In genomic region chr2:45675130-45675812, GRCh38 we compare ENCODE assay signal across 9 cellular contexts. TPM values are rescaled to one million over a fixed set of nuclear protein-coding genes. Genes with fewer than 3 reads are reported as not detected.
DNase-seq lines count a peak whose midpoint lies in the region; ATAC-seq, FAIRE-seq and TF ChIP-seq lines count a peak whose summit lies in the region.
"Had no signal": no experiment of that assay in that cellular context is flagged by ENCODE, and none has a peak within 500 bp of the region (broad histone marks: within the 10 kb centered on the region; RNA-seq: fewer than 3 reads in every experiment).

No MANE protein-coding gene starts in this region.

- peak; percentile 90 for DNase-seq in DMS79 treated with DMSO at 0.1 percent for 48 hours (lab: John Stamatoyannopoulos, UW)
- no peak for DNase-seq in RCC 7860 (ENCODE audit: low spot score)
- DNase-seq in heart left ventricle, result peak in 4 of 5 donors; percentile 40 to 70 (median 58)
- no peak for DNase-seq in activated CD4-positive, alpha-beta T cell treated with anti-CD3 and anti-CD28 coated beads, Interleukin-2, amount 50 U/mL, for 1 hour
- DNase-seq in CD14-positive monocyte (ENCODE audit: low spot score), result no peak
- no peak for DNase-seq in activated effector memory CD4-positive, alpha-beta T cell treated with anti-CD3 and anti-CD28 coated beads, Interleukin-2, amount 50 U/mL, for 16 hours
- no peak for DNase-seq in activated CD4-positive, CD25-positive, alpha-beta regulatory T cell (lab: John Stamatoyannopoulos, UW)

- H3K27me3 Mint-ChIP-seq in CD14-positive monocyte (ENCODE audit: low read depth in 3 of 3), result no peaks in the 10 kb centered on the region
- H3K27me3 Mint-ChIP-seq: stimulated activated naive CD8-positive, alpha-beta T cell treated with anti-CD3 and anti-CD28 coated beads, Interleukin-15, Interleukin-2, amounts not matched to agents 100 ng/mL and 50 ng/mL, for 24 hours had no signal

- H3K27ac Mint-ChIP-seq in CD14-positive monocyte, result peak overlapping the region in 2 of 7 donors; percentile 1 to 70
- H3K27ac Mint-ChIP-seq: stimulated activated naive CD8-positive, alpha-beta T cell treated with anti-CD3 and anti-CD28 coated beads, Interleukin-15, Interleukin-2, amounts not matched to agents 100 ng/mL and 50 ng/mL, for 24 hours had no signal

- H3K27me3 ChIP-seq in heart left ventricle, result no peaks in the 10 kb centered on the region
- H3K27me3 ChIP-seq in rectal smooth muscle tissue (ENCODE audit: control insufficient read depth, insufficient read depth, low read length), result no peaks in the 10 kb centered on the region

- TF ChIP-seq POLR2A in heart left ventricle (IDR thresholded peaks at IDR 0.05), result no peak

- H3K36me3 ChIP-seq in heart left ventricle, result no peaks in the 10 kb centered on the region
- H3K36me3 ChIP-seq in rectal smooth muscle tissue (ENCODE audit: control insufficient read depth, insufficient read depth, low read length), result no peaks in the 10 kb centered on the region

- H3K4me1 ChIP-seq in heart left ventricle (peaks cover 0 to 31% (median 23%) of the 10 kb centered on the region in 12 donors), rectal smooth muscle tissue (ENCODE audit: control insufficient read depth, insufficient read depth, low read length) (peaks cover 19% of the 10 kb centered on the region)

- TF ChIP-seq CTCF in heart left ventricle (IDR thresholded peaks at IDR 0.05), result no peak
- no peak for TF ChIP-seq CTCF in CD14-positive monocyte (IDR thresholded peaks at IDR 0.05)

- FAIRE-seq in RCC 7860 (lab: Jason Lieb, UNC), result peak; percentile 70

- no peak overlapping the region for H3K9ac ChIP-seq in rectal smooth muscle tissue (ENCODE audit: low read length)

- H3K27ac ChIP-seq in heart left ventricle, result peak overlapping the region in 7 of 12 donors; percentile 24 to 68 (median 52)
- H3K27ac ChIP-seq in rectal smooth muscle tissue (ENCODE audit: low read depth, low read length), result peak overlapping the region; percentile 16

- H3K4me3 Mint-ChIP-seq in CD14-positive monocyte, result no peak overlapping the region
- H3K4me3 Mint-ChIP-seq: stimulated activated naive CD8-positive, alpha-beta T cell treated with anti-CD3 and anti-CD28 coated beads, Interleukin-15, Interleukin-2, amounts not matched to agents 100 ng/mL and 50 ng/mL, for 24 hours had no signal

- H3K4me1 Mint-ChIP-seq in CD14-positive monocyte, result peaks cover 17% of the 10 kb centered on the region

- no peaks in the 10 kb centered on the region for H3K9me3 Mint-ChIP-seq in CD14-positive monocyte

- no peak overlapping the region for H3K4me3 ChIP-seq in heart left ventricle
- H3K4me3 ChIP-seq in rectal smooth muscle tissue (ENCODE audit: low read length), result no peak overlapping the region

- ATAC-seq in heart left ventricle, result peak; percentile 60 to 87 (median 85)

- H3K36me3 Mint-ChIP-seq in CD14-positive monocyte, result peaks cover 6 to 14% of the 10 kb centered on the region in 2 donors

- WGBS in heart left ventricle, 4 donors, result 35 to 44% (median 38%) methylated on average over 8 of the region's 8 CpGs

- no peaks in the 10 kb centered on the region for H3K9me3 ChIP-seq in heart left ventricle

- intact Hi-C loops in heart left ventricle (cut with DNase I) (no loop called here), CD14-positive monocyte (cut with micrococcal nuclease) (no loop called here)

RNA-seq across cellular contexts. Expression of gene PRKCE, which starts 23.8 kb away (rescaled TPM):
- total RNA-seq in heart left ventricle, result 10 to 100 TPM in 8 of 9 donors, 1 to 10 TPM in 1; 7.8 to 22.3 (median 16.4) TPM
- polyA plus RNA-seq in heart left ventricle, result 10 to 100 TPM in 1 of 2 donors, 1 to 10 TPM in 1; 4.1 to 16.1 TPM
- polyA plus RNA-seq in CD14-positive monocyte, result 1 to 10 TPM; 1.3 to 2.3 TPM

Comparison
In these comparisons a context has a peak if more than half of its experiments do, and no peak if none do; other contexts are left out.
1. DNase-seq: peak in DMS79 treated with DMSO at 0.1 percent for 48 hours (single experiment) and heart left ventricle (4 of 5); none in RCC 7860 (single experiment), activated CD4-positive, alpha-beta T cell treated with anti-CD3 and anti-CD28 coated beads, Interleukin-2, amount 50 U/mL, for 1 hour (single experiment), CD14-positive monocyte (single experiment), activated effector memory CD4-positive, alpha-beta T cell treated with anti-CD3 and anti-CD28 coated beads, Interleukin-2, amount 50 U/mL, for 16 hours (single experiment) and activated CD4-positive, CD25-positive, alpha-beta regulatory T cell (0 of 4).